ENCODE assay signal across 16 cellular contexts in genomic region chr10:59944339-59944935, GRCh38. TPM values are rescaled to one million over a fixed set of nuclear protein-coding genes. Genes with fewer than 3 reads are reported as not detected.
DNase-seq lines count a peak whose midpoint lies in the region; ATAC-seq, FAIRE-seq and TF ChIP-seq lines count a peak whose summit lies in the region.
"Had no signal": no experiment of that assay in that cellular context is flagged by ENCODE, and none has a peak within 500 bp of the region (broad histone marks: within the 10 kb centered on the region; RNA-seq: fewer than 3 reads in every experiment).

No MANE protein-coding gene starts in this region.

- H3K9me2 ChIP-seq in GM23338 (ENCODE audit: insufficient read depth) = no peaks in the 10 kb centered on the region

- H2AFZ ChIP-seq in GM23338 = peak overlapping the region; percentile 25; the same call in 1 of the 2 replicates

- no peaks in the 10 kb centered on the region for H3K9me3 ChIP-seq in testis
- H3K9me3 ChIP-seq: BLaER1 had no signal

- intact Hi-C loops in testis (cut with DNase I; ENCODE audit: low total_unique reads) = no loop called here

- H3K79me2 ChIP-seq in GM23338 (replicated peaks; ENCODE audit: insufficient read depth) = no peaks in the 10 kb centered on the region

- no peak for TF ChIP-seq POLR2A in testis (IDR thresholded peaks at IDR 0.05)

- H3K9me3 Mint-ChIP-seq in GM23338 = no peaks in the 10 kb centered on the region
- H3K9me3 Mint-ChIP-seq: CD8-positive, alpha-beta memory T cell; H9 had no signal

- no peak overlapping the region for H3K4me2 ChIP-seq in GM23338
- H3K4me2 ChIP-seq: BLaER1 had no signal

- H3K36me3 ChIP-seq in GM23338 (ENCODE audit: insufficient read depth) (no peaks in the 10 kb centered on the region), bronchial epithelial cell (ENCODE audit: control insufficient read depth, insufficient read depth, low read length) (no peaks in the 10 kb centered on the region), testis (ENCODE audit: low read depth, missing control alignments) (no peaks in the 10 kb centered on the region)
- H3K36me3 ChIP-seq: BLaER1 had no signal

- H3K4me1 Mint-ChIP-seq in GM23338 = peaks cover 23% of the 10 kb centered on the region
- H3K4me1 Mint-ChIP-seq: CD8-positive, alpha-beta memory T cell had no signal

- H3K27ac ChIP-seq in GM23338 (ENCODE audit: low read depth) (no peak overlapping the region), testis (no peak overlapping the region)
- H3K27ac ChIP-seq: BLaER1 had no signal

- peaks cover 7% of the 10 kb centered on the region for H3K27me3 Mint-ChIP-seq in GM23338 (ENCODE audit: insufficient read depth, low read depth, poor library complexity)

- H3K27me3 ChIP-seq in GM23338 (ENCODE audit: insufficient read depth) = no peaks in the 10 kb centered on the region
- no peaks in the 10 kb centered on the region for H3K27me3 ChIP-seq in bronchial epithelial cell (ENCODE audit: control insufficient read depth, insufficient read depth, low read length)
- no peaks in the 10 kb centered on the region for H3K27me3 ChIP-seq in testis
- H3K27me3 ChIP-seq: BLaER1 had no signal

- TF ChIP-seq CTCF in GM23338 (conservative IDR thresholded peaks at IDR 0.05; ENCODE audit: low read depth in 2 of 2) (no peak), bronchial epithelial cell (IDR thresholded peaks at IDR 0.05; ENCODE audit: insufficient read depth, low read length, severe bottlenecking) (no peak), testis (IDR thresholded peaks at IDR 0.05) (no peak)

- peak; percentile 1 for DNase-seq in NCI-H748 (lab: John Stamatoyannopoulos, UW; ENCODE audit: unreplicated experiment)
- DNase-seq in NCI-H748 treated with DMSO at 0.1 percent for 48 hours (lab: John Stamatoyannopoulos, UW) = no peak
- no peak for DNase-seq in GM23338 (ENCODE audit: low spot score)
- DNase-seq in bronchial epithelial cell (ENCODE audit: low read depth) = peak; percentile 8
- peak; percentile 28 for DNase-seq in testis
- no peak for DNase-seq in GOT3 (lab: John Stamatoyannopoulos, UW)
- DNase-seq: 8988T; AML-193; CD8-positive, alpha-beta memory T cell; DMS79; H9 had no signal

- H3K4me3 ChIP-seq in GM23338 (no peak overlapping the region), bronchial epithelial cell (ENCODE audit: low read depth, low read length) (no peak overlapping the region), testis (no peak overlapping the region)
- H3K4me3 ChIP-seq: BLaER1, GM12878 had no signal

- no peak overlapping the region for H3K27ac Mint-ChIP-seq in GM23338
- H3K27ac Mint-ChIP-seq: CD8-positive, alpha-beta memory T cell had no signal

- ATAC-seq in GM23338 (no peak), HG03521 (IDR thresholded peaks at IDR 0.05; ENCODE audit: unreplicated experiment) (no peak)
- ATAC-seq: GM12878 had no signal

- FAIRE-seq in bronchial epithelial cell (lab: Jason Lieb, UNC) = no peak
- FAIRE-seq: GM12878, GM18507, HTR-8/SVneo had no signal

- no peak overlapping the region for H3K4me3 Mint-ChIP-seq in GM23338
- H3K4me3 Mint-ChIP-seq: CD8-positive, alpha-beta memory T cell; H9 had no signal

- peaks cover 24% of the 10 kb centered on the region for H3K4me1 ChIP-seq in GM23338 (ENCODE audit: insufficient read depth)
- H3K4me1 ChIP-seq in testis = no peaks in the 10 kb centered on the region
- H3K4me1 ChIP-seq: BLaER1 had no signal

- H4K20me1 ChIP-seq in GM23338 (replicated peaks; ENCODE audit: insufficient read depth) = no peaks in the 10 kb centered on the region
- H4K20me1 ChIP-seq: BLaER1 had no signal

- WGBS in testis, 2 donors = 67 to 78% methylated on average over 16 of the region's 16 CpGs

- H3F3A ChIP-seq in GM23338 (replicated peaks; ENCODE audit: low read depth) = no peaks in the 10 kb centered on the region

- H3K36me3 Mint-ChIP-seq in GM23338 (ENCODE audit: low read depth) = no peaks in the 10 kb centered on the region
- H3K36me3 Mint-ChIP-seq: CD8-positive, alpha-beta memory T cell had no signal

TF ChIP-seq in GM23338, 12 proteins besides CTCF, POLR2A, EP300 and RAD21 (continues in another document):
- TF ChIP-seq JUNB (IDR thresholded peaks at IDR 0.05; ENCODE audit: unreplicated experiment) (no peak), EZH2 (IDR thresholded peaks at IDR 0.05; ENCODE audit: low read depth, unreplicated experiment) (no peak), REST (IDR thresholded peaks at IDR 0.05; ENCODE audit: unreplicated experiment) (no peak), CREB1 (CRISPR knock-in tag; IDR thresholded peaks at IDR 0.05; ENCODE audit: low read depth) (no peak), ETS1 (IDR thresholded peaks at IDR 0.05) (no peak), ZNF114 (CRISPR knock-in tag; IDR thresholded peaks at IDR 0.05) (no peak), NANOG (IDR thresholded peaks at IDR 0.05; ENCODE audit: borderline replicate concordance) (no peak)

RNA-seq across cellular contexts. Expression of gene CCDC6, which starts 38.1 kb away (rescaled TPM):
- 66.9 and 69.4 TPM in 2 replicates for total RNA-seq in GM23338 (2014; rRNA removed; shearing (Covaris generic))
- 32.1 and 32.5 TPM in 2 replicates for polyA plus RNA-seq in GM23338 (2016; fragmentation: Nextera tagmentation; extraction: Ambion mirVana)
- 24.0 and 24.6 TPM in 2 replicates for total RNA-seq in bronchial epithelial cell
- total RNA-seq in testis = 10 to 100 TPM; 41.7 to 52.2 TPM
- polyA plus RNA-seq in testis (ENCODE audit: insufficient read depth, low read depth, low replicate concordance) = 21.1 TPM

Comparison
In these comparisons a context has a peak if more than half of its experiments do, and no peak if none do; other contexts are left out.
1. DNase-seq: peak in NCI-H748 (single experiment), bronchial epithelial cell (single experiment) and testis (single experiment); none in NCI-H748 treated with DMSO at 0.1 percent for 48 hours (single experiment), GM23338 (single experiment) and GOT3 (single experiment).